Comparison of ENCODE assay signal across 9 cellular contexts in genomic region chr11:131674051-131674755, GRCh38.
DNase-seq lines count a peak whose midpoint lies in the region; ATAC-seq, FAIRE-seq and TF ChIP-seq lines count a peak whose summit lies in the region.
"Had no signal": no experiment of that assay in that cellular context is flagged by ENCODE, and none has a peak within 500 bp of the region (broad histone marks: within the 10 kb centered on the region; RNA-seq: fewer than 3 reads in every experiment).

No MANE protein-coding gene starts in this region.

- H4K20me1 ChIP-seq in DOHH2 (ENCODE audit: control insufficient read depth, insufficient read depth, low read depth, low read length) (no peaks in the 10 kb centered on the region), astrocyte (ENCODE audit: insufficient read depth, low read length) (no peaks in the 10 kb centered on the region)

- H3K4me3 Mint-ChIP-seq in astrocyte (ENCODE audit: unreplicated experiment), result no peak overlapping the region
- H3K4me3 Mint-ChIP-seq: activated naive CD4-positive, alpha-beta T cell treated with anti-CD3 and anti-CD28 coated beads, Interleukin-2, amount 50 U/mL, for 24 hours had no signal

- H3K4me3 ChIP-seq in DOHH2 (ENCODE audit: low read length) (no peak overlapping the region), astrocyte (ENCODE audit: insufficient read depth, low read depth, low read length) (no peak overlapping the region), small intestine (ENCODE audit: low read depth in 1 of 2, low read length in 2 of 2) (no peak overlapping the region)

- 25 to 31% (median 28%) methylated on average over 16 of the region's 16 CpGs for WGBS in small intestine, 3 donors

- DNase-seq in NOMO-1 treated with dmso at 0.1 percent for 144 hours (lab: John Stamatoyannopoulos, UW; ENCODE audit: unreplicated experiment) (peak; percentile 13), astrocyte (ENCODE audit: low read depth) (peak; percentile 88), hepatic stellate cell (ENCODE audit: low spot score) (peak; percentile 82), small intestine (peak; percentile 55), NCI-H1048 (lab: John Stamatoyannopoulos, UW) (no peak)

- no peaks in the 10 kb centered on the region for H3K27me3 Mint-ChIP-seq in astrocyte (ENCODE audit: low read depth, unreplicated experiment)

- ATAC-seq in GM19351 (IDR thresholded peaks at IDR 0.05; ENCODE audit: unreplicated experiment), result peak; percentile 90
- peak; percentile 88 for ATAC-seq in HG03342 (IDR thresholded peaks at IDR 0.05; ENCODE audit: unreplicated experiment)

- H3K79me2 ChIP-seq in DOHH2 (ENCODE audit: control insufficient read depth, low read length), result no peaks in the 10 kb centered on the region
- H3K79me2 ChIP-seq in astrocyte (ENCODE audit: insufficient read depth, low read length), result no peaks in the 10 kb centered on the region

- H3K36me3 ChIP-seq in DOHH2 (ENCODE audit: control insufficient read depth, low read length), result no peaks in the 10 kb centered on the region
- no peaks in the 10 kb centered on the region for H3K36me3 ChIP-seq in astrocyte (ENCODE audit: insufficient read depth, low read length)
- no peaks in the 10 kb centered on the region for H3K36me3 ChIP-seq in small intestine (ENCODE audit: control insufficient read depth in 2 of 2, insufficient read depth in 2 of 2, low read length in 2 of 2)

- H3K4me2 ChIP-seq in DOHH2 (ENCODE audit: low read length) (no peak overlapping the region), astrocyte (ENCODE audit: low read length) (peak overlapping the region; percentile 50)

- no peaks in the 10 kb centered on the region for H3K36me3 Mint-ChIP-seq in astrocyte (ENCODE audit: low read depth, unreplicated experiment)
- H3K36me3 Mint-ChIP-seq: activated naive CD4-positive, alpha-beta T cell treated with anti-CD3 and anti-CD28 coated beads, Interleukin-2, amount 50 U/mL, for 24 hours had no signal

- H3K4me1 ChIP-seq in DOHH2 (ENCODE audit: control insufficient read depth, low read length) (no peaks in the 10 kb centered on the region), astrocyte (ENCODE audit: insufficient read depth, low read length) (peaks cover 23% of the 10 kb centered on the region), small intestine (ENCODE audit: control insufficient read depth in 2 of 2, insufficient read depth in 1 of 2, low read depth in 1 of 2, low read length in 1 of 2) (no peaks in the 10 kb centered on the region)

- H3K4me1 Mint-ChIP-seq in astrocyte (ENCODE audit: low read depth, unreplicated experiment), result peaks cover 34% of the 10 kb centered on the region
- H3K4me1 Mint-ChIP-seq: activated naive CD4-positive, alpha-beta T cell treated with anti-CD3 and anti-CD28 coated beads, Interleukin-2, amount 50 U/mL, for 24 hours had no signal

- TF ChIP-seq CTCF in DOHH2 (IDR thresholded peaks at IDR 0.05; ENCODE audit: low read depth, low read length, poor library complexity, severe bottlenecking) (peak; percentile 91), astrocyte (IDR thresholded peaks at IDR 0.05; ENCODE audit: insufficient read depth, low read depth, low read length) (peak; percentile 99)

- peak overlapping the region; percentile 35 for H3K9ac ChIP-seq in astrocyte (ENCODE audit: low read length)

- no peak overlapping the region for H3K27ac ChIP-seq in DOHH2 (ENCODE audit: low read depth, low read length)
- H3K27ac ChIP-seq in astrocyte (ENCODE audit: low read depth, low read length), result peak overlapping the region; percentile 54
- H3K27ac ChIP-seq in small intestine (ENCODE audit: low read depth in 1 of 2, low read length in 1 of 2), result no peak overlapping the region

- no peaks in the 10 kb centered on the region for H3F3A ChIP-seq in DOHH2 (ENCODE audit: control insufficient read depth, insufficient read depth)

- no peak overlapping the region for H2AFZ ChIP-seq in astrocyte (ENCODE audit: low read depth, low read length)

- H3K9me3 ChIP-seq in DOHH2 (ENCODE audit: control insufficient read depth, insufficient read depth, low read length) (no peaks in the 10 kb centered on the region), astrocyte (ENCODE audit: insufficient read depth, low read depth, low read length) (no peaks in the 10 kb centered on the region), small intestine (ENCODE audit: control insufficient read depth, low read depth) (no peaks in the 10 kb centered on the region)

- H3K27me3 ChIP-seq in DOHH2 (ENCODE audit: control insufficient read depth, low read length), result no peaks in the 10 kb centered on the region
- no peaks in the 10 kb centered on the region for H3K27me3 ChIP-seq in astrocyte (ENCODE audit: insufficient read depth, low read length)
- H3K27me3 ChIP-seq in small intestine (ENCODE audit: control insufficient read depth in 2 of 2, insufficient read depth in 2 of 2, low read length in 2 of 2), result no peaks in the 10 kb centered on the region

- H3K9me2 ChIP-seq in DOHH2 (replicated peaks; ENCODE audit: control insufficient read depth, low read length), result no peaks in the 10 kb centered on the region

- H3K27ac Mint-ChIP-seq in astrocyte (ENCODE audit: unreplicated experiment), result peak overlapping the region; percentile 89
- H3K27ac Mint-ChIP-seq: activated naive CD4-positive, alpha-beta T cell treated with anti-CD3 and anti-CD28 coated beads, Interleukin-2, amount 50 U/mL, for 24 hours had no signal

- no peaks in the 10 kb centered on the region for H3K9me3 Mint-ChIP-seq in astrocyte (ENCODE audit: unreplicated experiment)
- H3K9me3 Mint-ChIP-seq: activated naive CD4-positive, alpha-beta T cell treated with anti-CD3 and anti-CD28 coated beads, Interleukin-2, amount 50 U/mL, for 24 hours had no signal

- FAIRE-seq in astrocyte (lab: Jason Lieb, UNC) (peak; percentile 93), small intestine (lab: Jason Lieb, UNC) (no peak)
